Comparison of ENCODE assay signal across 21 cellular contexts in the genomic region with DNA sequence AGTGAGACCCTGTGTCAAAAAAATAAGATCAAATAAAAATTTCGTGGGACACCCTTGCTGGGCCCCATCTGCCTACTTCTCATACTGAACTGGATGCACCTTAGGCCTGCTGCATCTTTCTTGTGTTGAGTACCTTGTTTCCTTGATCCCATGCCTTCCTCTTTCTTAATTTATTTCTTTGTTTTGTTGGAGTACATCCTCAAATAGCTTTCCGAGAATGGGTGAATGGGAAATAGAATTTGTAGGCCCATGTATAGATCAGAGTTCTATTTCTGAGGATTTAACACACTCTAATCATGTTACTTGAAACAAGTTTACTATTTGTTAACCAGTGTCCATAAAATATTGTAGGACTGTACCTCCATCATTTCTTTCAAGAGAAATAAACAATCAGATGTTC. TPM values are rescaled to one million over a fixed set of nuclear protein-coding genes. Genes with fewer than 3 reads are reported as not detected.
DNase-seq lines count a peak whose midpoint lies in the region; ATAC-seq, FAIRE-seq and TF ChIP-seq lines count a peak whose summit lies in the region.
"Had no signal": no experiment of that assay in that cellular context is flagged by ENCODE, and none has a peak within 500 bp of the region (broad histone marks: within the 10 kb centered on the region; RNA-seq: fewer than 3 reads in every experiment).

No MANE protein-coding gene starts in this region.

- no peaks in the 10 kb centered on the region for H3K27me3 ChIP-seq in adipocyte (replicated peaks; ENCODE audit: control insufficient read depth, insufficient read depth, low read length)
- H3K27me3 ChIP-seq: BLaER1 treated with 17β-estradiol and CSF1 and Interleukin-3, amounts not matched to agents 10 nM and 100 nM had no signal

- TF ChIP-seq CTCF in HEK293 (tag by site-specific recombination; IDR thresholded peaks at IDR 0.05) (no peak), endothelial cell (IDR thresholded peaks at IDR 0.05; ENCODE audit: unreplicated experiment) (no peak)

- H3K4me3 Mint-ChIP-seq in endothelial cell (ENCODE audit: unreplicated experiment) = peak overlapping the region; percentile 33
- H3K4me3 Mint-ChIP-seq: B cell; CD4-positive, alpha-beta T cell; CD8-positive, alpha-beta T cell had no signal

- H3K36me3 ChIP-seq in HEK293 (ENCODE audit: control insufficient read depth in 2 of 2, insufficient read depth in 1 of 2, low read length in 2 of 2) (no peaks in the 10 kb centered on the region), adipocyte (ENCODE audit: control insufficient read depth, insufficient read depth, low read length, severe bottlenecking) (no peaks in the 10 kb centered on the region)
- H3K36me3 ChIP-seq: BLaER1 treated with 17β-estradiol and CSF1 and Interleukin-3, amounts not matched to agents 10 nM and 100 nM had no signal

- H3K27me3 Mint-ChIP-seq in endothelial cell (ENCODE audit: unreplicated experiment) = peaks cover 4% of the 10 kb centered on the region
- H3K27me3 Mint-ChIP-seq: CD4-positive, alpha-beta T cell had no signal

- DNase-seq in adipocyte (ENCODE audit: low read depth) (no peak), endothelial cell (ENCODE audit: low spot score) (no peak), H54 (ENCODE audit: insufficient read length, low spot score) (no peak)
- DNase-seq: AML-193; Caco-2; Calu3; CD4-positive, alpha-beta T cell; CD8-positive, alpha-beta T cell; DMS79 treated with DMSO at 0.1 percent for 48 hours; GF-D8 had no signal

- ATAC-seq in HG03025 (IDR thresholded peaks at IDR 0.05; ENCODE audit: low FRiP score, unreplicated experiment) = no peak
- ATAC-seq: A549; CD8-positive, alpha-beta T cell had no signal

- H3K4me1 Mint-ChIP-seq in endothelial cell (ENCODE audit: unreplicated experiment) = peaks cover 4% of the 10 kb centered on the region
- H3K4me1 Mint-ChIP-seq: B cell had no signal

- H3K27ac Mint-ChIP-seq in endothelial cell (ENCODE audit: unreplicated experiment) = no peak overlapping the region
- H3K27ac Mint-ChIP-seq: B cell; CD4-positive, alpha-beta T cell; CD8-positive, alpha-beta T cell had no signal

- peaks cover 31% of the 10 kb centered on the region for H3K36me3 Mint-ChIP-seq in endothelial cell (ENCODE audit: low read depth, unreplicated experiment)

- POLR2A ChIA-PET in HEK293 (lab: Yijun Ruan, JAX) = no interaction called here

- no peak for FAIRE-seq in H54 (lab: Jason Lieb, UNC)
- FAIRE-seq: A549, D721Med, G401.6, GM12891, GM19239 had no signal

- no peaks in the 10 kb centered on the region for H3K9me3 ChIP-seq in HEK293 (ENCODE audit: control insufficient read depth, insufficient read depth, low read depth, low read length)
- H3K9me3 ChIP-seq in adipocyte (ENCODE audit: control insufficient read depth, low read length) = peaks cover 13% of the 10 kb centered on the region
- H3K9me3 ChIP-seq: Caco-2 had no signal

- H3K4me3 ChIP-seq in HEK293 (ENCODE audit: low read depth, low read length) = no peak overlapping the region
- H3K4me3 ChIP-seq in adipocyte (ENCODE audit: low read length) = peak overlapping the region; percentile 27
- H3K4me3 ChIP-seq: A549; BLaER1 treated with 17β-estradiol and CSF1 and Interleukin-3, amounts not matched to agents 10 nM and 100 nM had no signal

- H3K4me1 ChIP-seq in HEK293 (ENCODE audit: control insufficient read depth, insufficient read depth, low read length) (no peaks in the 10 kb centered on the region), adipocyte (ENCODE audit: control insufficient read depth, insufficient read depth, low read length) (peaks cover 22% of the 10 kb centered on the region)
- H3K4me1 ChIP-seq: A549; BLaER1 treated with 17β-estradiol and CSF1 and Interleukin-3, amounts not matched to agents 10 nM and 100 nM; Caco-2 had no signal

- TF ChIP-seq POLR2A in H54 (IDR thresholded peaks at IDR 0.05; ENCODE audit: low read depth, low read length) = no peak

- CTCF ChIA-PET in HEK293 (lab: Yijun Ruan, JAX) = interaction anchor here (0.6 kb wide), 1 partner anchor 1098 kb away, joined by 3 read pairs; no protein-coding TSS in a partner anchor

- no peak overlapping the region for H3K27ac ChIP-seq in HEK293 (ENCODE audit: extremely low read depth, low read depth, low read length)
- H3K27ac ChIP-seq: 22Rv1; A549; BLaER1 treated with 17β-estradiol and CSF1 and Interleukin-3, amounts not matched to agents 10 nM and 100 nM; C4-2B had no signal

- H3K9me3 Mint-ChIP-seq in endothelial cell (ENCODE audit: unreplicated experiment) = peaks cover 6% of the 10 kb centered on the region
- H3K9me3 Mint-ChIP-seq: CD4-positive, alpha-beta T cell had no signal

- H3K9ac ChIP-seq in adipocyte (ENCODE audit: low read length) = no peak overlapping the region
- H3K9ac ChIP-seq: BLaER1 treated with 17β-estradiol and CSF1 and Interleukin-3, amounts not matched to agents 10 nM and 100 nM had no signal

TF ChIP-seq in HEK293, 187 proteins besides CTCF, POLR2A, EP300 and RAD21:
- 0 out of 2 replicates have a peak, but pooled peaks have one; percentile 61 for TF ChIP-seq ZNF624 (tag by site-specific recombination; IDR thresholded peaks at IDR 0.05)
- no peak for TF ChIP-seq ZNF639 (tag by site-specific recombination; IDR thresholded peaks at IDR 0.05)
- TF ChIP-seq, protein P1, sequence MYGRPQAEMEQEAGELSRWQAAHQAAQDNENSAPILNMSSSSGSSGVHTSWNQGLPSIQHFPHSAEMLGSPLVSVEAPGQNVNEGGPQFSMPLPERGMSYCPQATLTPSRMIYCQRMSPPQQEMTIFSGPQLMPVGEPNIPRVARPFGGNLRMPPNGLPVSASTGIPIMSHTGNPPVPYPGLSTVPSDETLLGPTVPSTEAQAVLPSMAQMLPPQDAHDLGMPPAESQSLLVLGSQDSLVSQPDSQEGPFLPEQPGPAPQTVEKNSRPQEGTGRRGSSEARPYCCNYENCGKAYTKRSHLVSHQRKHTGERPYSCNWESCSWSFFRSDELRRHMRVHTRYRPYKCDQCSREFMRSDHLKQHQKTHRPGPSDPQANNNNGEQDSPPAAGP (tag by site-specific recombination; IDR thresholded peaks at IDR 0.05) = no peak
- TF ChIP-seq ZNF664 (tag by site-specific recombination; IDR thresholded peaks at IDR 0.05) = no peak
- TF ChIP-seq SETDB1 (IDR thresholded peaks at IDR 0.05; ENCODE audit: insufficient read length, low read length) = peak; percentile 59
- TF ChIP-seq YY1 (tag by site-specific recombination; IDR thresholded peaks at IDR 0.05) = no peak

RNA-seq across cellular contexts. Expression of gene KCNMB4, which starts 23.6 kb away (rescaled TPM):
- total RNA-seq in endothelial cell (ENCODE audit: unreplicated experiment) = 17.4 TPM
